ENCODE assay signal across 30 cellular contexts in the genomic region with DNA sequence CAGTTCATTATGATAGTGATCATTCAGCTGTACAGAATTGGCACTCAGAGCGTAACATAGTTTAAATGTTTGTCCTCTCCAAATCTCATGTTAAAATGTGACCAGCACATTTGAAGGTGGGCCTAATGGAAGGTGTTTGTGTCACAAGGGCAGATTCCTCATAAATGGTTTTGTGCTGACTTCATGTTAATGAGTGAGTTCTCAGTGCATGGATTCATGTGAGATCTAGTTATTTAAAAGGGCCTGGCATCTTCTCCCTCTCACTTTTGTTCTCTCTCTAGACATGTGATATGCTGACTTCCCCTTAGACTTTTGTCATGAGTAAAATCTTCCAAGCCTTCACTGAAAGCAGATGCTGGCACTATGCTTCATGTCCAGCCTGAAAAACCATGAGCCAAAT.
"Had no signal": no experiment of that assay in that cellular context is flagged by ENCODE, and none has a peak within 500 bp of the region (broad histone marks: within the 10 kb centered on the region; RNA-seq: fewer than 3 reads in every experiment).

No MANE protein-coding gene starts in this region.

- H3K4me1 ChIP-seq: adrenal gland, body of pancreas, esophagus squamous epithelium had no signal

- H3K36me3 ChIP-seq: adrenal gland, esophagus squamous epithelium had no signal

- H3K27ac Mint-ChIP-seq: activated B cell treated with CpG ODN at 0.5 μM for 24 hours; activated CD4-positive, alpha-beta memory T cell treated with anti-CD3 and anti-CD28 coated beads for 36 hours; activated CD4-positive, alpha-beta T cell treated with anti-CD3 and anti-CD28 coated beads, Interleukin-2, amount 10 ng/mL, durations not matched to agents 24 days and 14 days; activated CD8-positive, alpha-beta memory T cell treated with anti-CD3 and anti-CD28 coated beads, Interleukin-2, amount 10 ng/mL, durations not matched to agents 7 days and 5 days; activated CD8-positive, alpha-beta T cell treated with anti-CD3 and anti-CD28 coated beads, Interleukin-2, amount 10 ng/mL, durations not matched to agents 7 days and 5 days; activated naive CD4-positive, alpha-beta T cell treated with anti-CD3 and anti-CD28 coated beads for 36 hours; activated naive CD4-positive, alpha-beta T cell treated with anti-CD3 and anti-CD28 coated beads, Interleukin-2, amount 50 U/mL, for 24 hours; activated naive CD8-positive, alpha-beta T cell treated with anti-CD3 and anti-CD28 coated beads for 36 hours; activated naive CD8-positive, alpha-beta T cell treated with anti-CD3 and anti-CD28 coated beads, Interleukin-2, amount 50 U/mL, for 24 hours; activated T-helper 1 cell treated with anti-CD3 and anti-CD28 coated beads, Interleukin-12 subunit alpha, Interleukin-12 subunit beta, Interleukin-2, Interleukin-4 antibody, amounts not matched to agents 30 ng/mL and 10 ng/mL and 1 ng/mL, durations not matched to agents 14 hours and 24 hours and 36 hours; activated T-helper 2 cell treated with anti-CD3 and anti-CD28 coated beads, Interferon-gamma antibody, Interleukin-2, Interleukin-4, amounts not matched to agents 10 μg/mL and 5 μg/mL and 100 μg/mL, durations not matched to agents 14 hours and 24 hours and 36 hours; effector memory CD8-positive, alpha-beta T cell had no signal

- H3K4me3 ChIP-seq: adrenal gland, body of pancreas, esophagus squamous epithelium had no signal

- H3K27me3 ChIP-seq: adrenal gland, body of pancreas, esophagus squamous epithelium had no signal

- DNase-seq: activated B cell treated with CpG ODN at 0.5 μM for 24 hours; activated CD4-positive, alpha-beta memory T cell treated with anti-CD3 and anti-CD28 coated beads for 36 hours; activated CD4-positive, alpha-beta T cell treated with anti-CD3 and anti-CD28 coated beads, Interleukin-2, amount 10 ng/mL, durations not matched to agents 24 days and 14 days; activated CD8-positive, alpha-beta memory T cell treated with anti-CD3 and anti-CD28 coated beads, Interleukin-2, amount 10 ng/mL, durations not matched to agents 7 days and 5 days; activated CD8-positive, alpha-beta memory T cell treated with anti-CD3 and anti-CD28 coated beads, Interleukin-2, amount 50 U/mL, for 4 hours; activated CD8-positive, alpha-beta T cell treated with anti-CD3 and anti-CD28 coated beads, Interleukin-2, amount 10 ng/mL, durations not matched to agents 7 days and 5 days; activated effector memory CD4-positive, alpha-beta T cell treated with anti-CD3 and anti-CD28 coated beads, Interleukin-2, amount 50 U/mL, for 16 hours; activated naive CD4-positive, alpha-beta T cell treated with anti-CD3 and anti-CD28 coated beads for 36 hours; activated naive CD8-positive, alpha-beta T cell treated with anti-CD3 and anti-CD28 coated beads for 36 hours; activated naive CD8-positive, alpha-beta T cell treated with anti-CD3 and anti-CD28 coated beads, Interleukin-2, amount 50 U/mL, for 24 hours; activated T-cell treated with anti-CD3 and anti-CD28 coated beads, Interleukin-2, amount 50 U/mL, for 1 hour; activated T-cell treated with anti-CD3 and anti-CD28 coated beads, Interleukin-2, amount 50 U/mL, for 48 hours; adrenal gland; amygdala; aorta; body of pancreas; caudate nucleus; cortex of kidney; dermis blood vessel endothelial cell; effector CD4-positive, alpha-beta T cell; effector memory CD8-positive, alpha-beta T cell; esophagus squamous epithelium; head of caudate nucleus; T-helper 2 cell had no signal

- FAIRE-seq: colon, frontal cortex had no signal

- H3K4me3 Mint-ChIP-seq: activated B cell treated with CpG ODN at 0.5 μM for 24 hours; activated CD4-positive, alpha-beta memory T cell treated with anti-CD3 and anti-CD28 coated beads for 36 hours; activated CD4-positive, alpha-beta T cell treated with anti-CD3 and anti-CD28 coated beads, Interleukin-2, amount 10 ng/mL, durations not matched to agents 24 days and 14 days; activated CD8-positive, alpha-beta memory T cell treated with anti-CD3 and anti-CD28 coated beads, Interleukin-2, amount 10 ng/mL, durations not matched to agents 7 days and 5 days; activated CD8-positive, alpha-beta T cell treated with anti-CD3 and anti-CD28 coated beads, Interleukin-2, amount 10 ng/mL, durations not matched to agents 7 days and 5 days; activated naive CD4-positive, alpha-beta T cell treated with anti-CD3 and anti-CD28 coated beads for 36 hours; activated naive CD4-positive, alpha-beta T cell treated with anti-CD3 and anti-CD28 coated beads, Interleukin-2, amount 50 U/mL, for 24 hours; activated naive CD8-positive, alpha-beta T cell treated with anti-CD3 and anti-CD28 coated beads for 36 hours; activated naive CD8-positive, alpha-beta T cell treated with anti-CD3 and anti-CD28 coated beads, Interleukin-2, amount 50 U/mL, for 24 hours; activated T-helper 1 cell treated with anti-CD3 and anti-CD28 coated beads, Interleukin-12 subunit alpha, Interleukin-12 subunit beta, Interleukin-2, Interleukin-4 antibody, amounts not matched to agents 30 ng/mL and 10 ng/mL and 1 ng/mL, durations not matched to agents 14 hours and 24 hours and 36 hours; effector memory CD8-positive, alpha-beta T cell had no signal

- H3K27me3 Mint-ChIP-seq: activated B cell treated with CpG ODN at 0.5 μM for 24 hours; activated CD4-positive, alpha-beta memory T cell treated with anti-CD3 and anti-CD28 coated beads for 36 hours; activated CD4-positive, alpha-beta T cell treated with anti-CD3 and anti-CD28 coated beads, Interleukin-2, amount 10 ng/mL, durations not matched to agents 24 days and 14 days; activated CD8-positive, alpha-beta memory T cell treated with anti-CD3 and anti-CD28 coated beads, Interleukin-2, amount 10 ng/mL, durations not matched to agents 7 days and 5 days; activated naive CD4-positive, alpha-beta T cell treated with anti-CD3 and anti-CD28 coated beads, Interleukin-2, amount 50 U/mL, for 24 hours; activated naive CD8-positive, alpha-beta T cell treated with anti-CD3 and anti-CD28 coated beads for 36 hours; activated naive CD8-positive, alpha-beta T cell treated with anti-CD3 and anti-CD28 coated beads, Interleukin-2, amount 50 U/mL, for 24 hours; effector memory CD8-positive, alpha-beta T cell had no signal

- H3K9me3 Mint-ChIP-seq: activated B cell treated with CpG ODN at 0.5 μM for 24 hours; activated CD4-positive, alpha-beta T cell treated with anti-CD3 and anti-CD28 coated beads, Interleukin-2, amount 10 ng/mL, durations not matched to agents 24 days and 14 days; activated naive CD4-positive, alpha-beta T cell treated with anti-CD3 and anti-CD28 coated beads for 36 hours; activated naive CD4-positive, alpha-beta T cell treated with anti-CD3 and anti-CD28 coated beads, Interleukin-2, amount 50 U/mL, for 24 hours had no signal

- ATAC-seq: activated CD4-positive, CD25-positive, alpha-beta regulatory T cell treated with anti-CD3 and anti-CD28 coated beads, Interleukin-2, amount 50 U/mL, for 24 hours; activated CD8-positive, alpha-beta memory T cell treated with anti-CD3 and anti-CD28 coated beads, Interleukin-2, amount 10 ng/mL, durations not matched to agents 7 days and 5 days; activated CD8-positive, alpha-beta T cell treated with anti-CD3 and anti-CD28 coated beads, Interleukin-2, amount 10 ng/mL, durations not matched to agents 7 days and 5 days; activated naive CD8-positive, alpha-beta T cell treated with anti-CD3 and anti-CD28 coated beads, Interleukin-2, amount 50 U/mL, for 24 hours; body of pancreas; effector memory CD8-positive, alpha-beta T cell had no signal

- H3K9me3 ChIP-seq: adrenal gland, body of pancreas, esophagus squamous epithelium had no signal

- H3K36me3 Mint-ChIP-seq: activated CD4-positive, alpha-beta memory T cell treated with anti-CD3 and anti-CD28 coated beads for 36 hours; activated CD8-positive, alpha-beta memory T cell treated with anti-CD3 and anti-CD28 coated beads, Interleukin-2, amount 10 ng/mL, durations not matched to agents 7 days and 5 days; activated naive CD4-positive, alpha-beta T cell treated with anti-CD3 and anti-CD28 coated beads, Interleukin-2, amount 50 U/mL, for 24 hours; activated naive CD8-positive, alpha-beta T cell treated with anti-CD3 and anti-CD28 coated beads for 36 hours had no signal

- H3K27ac ChIP-seq: adrenal gland, body of pancreas, esophagus squamous epithelium had no signal

- H3K4me1 Mint-ChIP-seq: activated B cell treated with CpG ODN at 0.5 μM for 24 hours; activated CD4-positive, alpha-beta T cell treated with anti-CD3 and anti-CD28 coated beads, Interleukin-2, amount 10 ng/mL, durations not matched to agents 24 days and 14 days; activated CD8-positive, alpha-beta memory T cell treated with anti-CD3 and anti-CD28 coated beads, Interleukin-2, amount 10 ng/mL, durations not matched to agents 7 days and 5 days; activated naive CD4-positive, alpha-beta T cell treated with anti-CD3 and anti-CD28 coated beads, Interleukin-2, amount 50 U/mL, for 24 hours; activated naive CD8-positive, alpha-beta T cell treated with anti-CD3 and anti-CD28 coated beads for 36 hours; activated naive CD8-positive, alpha-beta T cell treated with anti-CD3 and anti-CD28 coated beads, Interleukin-2, amount 50 U/mL, for 24 hours had no signal
